In the genomic region with DNA sequence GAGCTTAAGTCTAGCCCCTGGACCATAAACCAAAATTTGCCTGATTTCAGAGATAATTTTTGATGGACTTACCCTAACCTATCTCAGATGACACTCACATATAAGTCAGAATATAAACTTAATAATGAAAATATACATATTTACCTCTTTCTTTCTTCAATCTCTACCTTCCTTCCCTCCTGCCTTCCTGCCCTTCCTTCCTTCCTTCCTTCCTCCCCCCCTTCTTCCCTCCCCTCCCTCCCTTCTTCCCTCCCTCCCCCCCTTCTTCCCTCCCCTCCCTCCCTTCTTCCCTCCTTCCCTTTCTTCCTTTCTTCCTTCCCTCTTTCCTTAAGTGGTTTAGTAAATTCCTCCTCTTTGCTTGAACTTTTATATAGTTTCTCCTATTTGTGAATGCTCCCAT, we compare ENCODE assay signal across 20 cellular contexts.
A peak's percentile ranks its signal among the peaks of the same experiment; 100 is the strongest.
DNase-seq lines count a peak whose midpoint lies in the region; ATAC-seq, FAIRE-seq and TF ChIP-seq lines count a peak whose summit lies in the region.
"Had no signal": no experiment of that assay in that cellular context is flagged by ENCODE, and none has a peak within 500 bp of the region (broad histone marks: within the 10 kb centered on the region; RNA-seq: fewer than 3 reads in every experiment).

No MANE protein-coding gene starts in this region.

- no peak overlapping the region for H3K9ac ChIP-seq in HepG2 (ENCODE audit: insufficient read depth, low read depth, low read length)
- H3K9ac ChIP-seq: BLaER1 treated with 17β-estradiol and CSF1 and Interleukin-3, amounts not matched to agents 10 nM and 100 nM had no signal

- H3K4me1 Mint-ChIP-seq in neural crest cell: peaks cover 72% of the 10 kb centered on the region
- H3K4me1 Mint-ChIP-seq in activated naive CD8-positive, alpha-beta T cell treated with anti-CD3 and anti-CD28 coated beads for 36 hours: no peaks in the 10 kb centered on the region
- H3K4me1 Mint-ChIP-seq: B cell had no signal

- H3K4me2 ChIP-seq in HepG2 (ENCODE audit: low read depth, low read length): no peak overlapping the region
- H3K4me2 ChIP-seq: A549 had no signal

- TF ChIP-seq EP300 in HepG2 (IDR thresholded peaks at IDR 0.05; ENCODE audit: low read depth in 2 of 2, low read length in 2 of 2): no peak
- TF ChIP-seq EP300 in HepG2 (CRISPR knock-in tag; IDR thresholded peaks at IDR 0.05; ENCODE audit: borderline replicate concordance): no peak

- no TSS peak for BruUV-seq in HepG2 (replicated peaks; lab: Mats Ljungman, UMichigan)

- peaks cover 2% of the 10 kb centered on the region for H3K9me3 Mint-ChIP-seq in neural crest cell
- H3K9me3 Mint-ChIP-seq in activated naive CD8-positive, alpha-beta T cell treated with anti-CD3 and anti-CD28 coated beads for 36 hours: no peaks in the 10 kb centered on the region
- H3K9me3 Mint-ChIP-seq: CD4-positive, alpha-beta T cell; CD8-positive, alpha-beta T cell had no signal

- no peak overlapping the region for H3K4me3 ChIP-seq in HepG2 (replicated peaks in 1 of 3; ENCODE audit: insufficient read depth in 1 of 3, low read depth in 2 of 3, low read length in 3 of 3)
- no peak overlapping the region for H3K4me3 ChIP-seq in right lobe of liver
- H3K4me3 ChIP-seq: A549; BLaER1 treated with 17β-estradiol and CSF1 and Interleukin-3, amounts not matched to agents 10 nM and 100 nM had no signal

- no peaks in the 10 kb centered on the region for H3K4me1 ChIP-seq in HepG2 (ENCODE audit: insufficient read depth, low read length)
- no peaks in the 10 kb centered on the region for H3K4me1 ChIP-seq in right lobe of liver
- H3K4me1 ChIP-seq: A549, Caco-2 had no signal

- no peak overlapping the region for H3K4me3 Mint-ChIP-seq in neural crest cell
- no peak overlapping the region for H3K4me3 Mint-ChIP-seq in activated naive CD8-positive, alpha-beta T cell treated with anti-CD3 and anti-CD28 coated beads for 36 hours
- H3K4me3 Mint-ChIP-seq: B cell; CD4-positive, alpha-beta T cell; CD8-positive, alpha-beta T cell had no signal

- no peak for FAIRE-seq in HepG2 (lab: Jason Lieb, UNC)
- FAIRE-seq: A549, D721Med, G401.6, GM12891 had no signal

- TF ChIP-seq RAD21 in HepG2 (CRISPR knock-in tag; IDR thresholded peaks at IDR 0.05): no peak

- peaks cover 6% of the 10 kb centered on the region for H3K36me3 Mint-ChIP-seq in neural crest cell (ENCODE audit: low read depth)
- H3K36me3 Mint-ChIP-seq in activated naive CD8-positive, alpha-beta T cell treated with anti-CD3 and anti-CD28 coated beads for 36 hours: no peaks in the 10 kb centered on the region
- H3K36me3 Mint-ChIP-seq: CD8-positive, alpha-beta T cell had no signal

- no peak overlapping the region for H2AFZ ChIP-seq in HepG2 (ENCODE audit: low read length)

- no peaks in the 10 kb centered on the region for H3K79me2 ChIP-seq in HepG2 (ENCODE audit: insufficient read depth, low read length)

- DNase-seq in HepG2 (ENCODE audit: low spot score) (no peak), right lobe of liver (no peak), neural crest cell (ENCODE audit: low read depth, low spot score) (no peak)
- DNase-seq in activated naive CD8-positive, alpha-beta T cell treated with anti-CD3 and anti-CD28 coated beads for 36 hours: no peak
- DNase-seq: AML-193; Caco-2; Calu3; CD4-positive, alpha-beta T cell; CD8-positive, alpha-beta T cell; DMS79 treated with DMSO at 0.1 percent for 48 hours; GF-D8 had no signal

- TF ChIP-seq CTCF in HepG2 (CRISPR knock-in tag; IDR thresholded peaks at IDR 0.05): no peak
- no peak for TF ChIP-seq CTCF in right lobe of liver (IDR thresholded peaks at IDR 0.05)
- TF ChIP-seq CTCF in neural crest cell (conservative IDR thresholded peaks at IDR 0.05): no peak

- intact Hi-C loops in HepG2 (cut with micrococcal nuclease; ENCODE audit: unreplicated experiment) (no loop called here), right lobe of liver (cut with DNase I) (no loop called here)

- POLR2A ChIA-PET in HepG2 (lab: Yijun Ruan, JAX): no interaction called here

- no peak for ATAC-seq in HepG2
- no peak for ATAC-seq in right lobe of liver
- ATAC-seq in GM18517 (IDR thresholded peaks at IDR 0.05; ENCODE audit: unreplicated experiment): no peak
- ATAC-seq: A549; CD8-positive, alpha-beta T cell had no signal

- TF ChIP-seq POLR2A in HepG2 (IDR thresholded peaks at IDR 0.05; ENCODE audit: insufficient read depth in 1 of 2, low read depth in 2 of 2, low read length in 2 of 2) (no peak), right lobe of liver (IDR thresholded peaks at IDR 0.05) (no peak)

- H3K27ac ChIP-seq in HepG2 (ENCODE audit: extremely low read length, insufficient read depth, low read length): no peak overlapping the region
- no peak overlapping the region for H3K27ac ChIP-seq in right lobe of liver
- H3K27ac ChIP-seq: 22Rv1; A549; BLaER1 treated with 17β-estradiol and CSF1 and Interleukin-3, amounts not matched to agents 10 nM and 100 nM; C4-2B had no signal

- CTCF ChIA-PET in HepG2 (lab: Yijun Ruan, JAX; ENCODE audit: low intra/inter-chr PET ratio, low total read pairs): no interaction called here

- no peaks in the 10 kb centered on the region for H3K27me3 Mint-ChIP-seq in neural crest cell (ENCODE audit: low read depth)
- H3K27me3 Mint-ChIP-seq in activated naive CD8-positive, alpha-beta T cell treated with anti-CD3 and anti-CD28 coated beads for 36 hours: peaks cover under 1% of the 10 kb centered on the region
- H3K27me3 Mint-ChIP-seq: B cell had no signal

- H3K27ac Mint-ChIP-seq in neural crest cell (ENCODE audit: unreplicated experiment): peak overlapping the region; percentile 28
- H3K27ac Mint-ChIP-seq in activated naive CD8-positive, alpha-beta T cell treated with anti-CD3 and anti-CD28 coated beads for 36 hours: no peak overlapping the region
- H3K27ac Mint-ChIP-seq: B cell; CD4-positive, alpha-beta T cell; CD8-positive, alpha-beta T cell had no signal

- H3K27me3 ChIP-seq in HepG2 (ENCODE audit: control insufficient read depth in 1 of 2, insufficient read depth in 2 of 2, low read length in 2 of 2) (no peaks in the 10 kb centered on the region), right lobe of liver (no peaks in the 10 kb centered on the region)
- H3K27me3 ChIP-seq: BLaER1 treated with 17β-estradiol and CSF1 and Interleukin-3, amounts not matched to agents 10 nM and 100 nM had no signal

- no peaks in the 10 kb centered on the region for H4K20me1 ChIP-seq in HepG2 (ENCODE audit: insufficient read depth, low read length)
- H4K20me1 ChIP-seq: BLaER1 treated with 17β-estradiol and CSF1 and Interleukin-3, amounts not matched to agents 10 nM and 100 nM had no signal

- no peaks in the 10 kb centered on the region; the same call in 1 of the 2 replicates for H3K9me3 ChIP-seq in HepG2 (ENCODE audit: low read length)
- no peaks in the 10 kb centered on the region for H3K9me3 ChIP-seq in right lobe of liver
- H3K9me3 ChIP-seq: A549, Caco-2 had no signal

- in situ Hi-C loops in HepG2 (cut with HindIII; ENCODE audit: extremely low pct_ligation_motif_present, low pct_unique_long_range_greater_than_20kb): no loop called here

- H3K36me3 ChIP-seq in HepG2 (replicated peaks in 1 of 2; ENCODE audit: control insufficient read depth in 1 of 2, insufficient read depth in 2 of 2, low read length in 2 of 2) (no peaks in the 10 kb centered on the region), right lobe of liver (no peaks in the 10 kb centered on the region)
- H3K36me3 ChIP-seq: BLaER1 treated with 17β-estradiol and CSF1 and Interleukin-3, amounts not matched to agents 10 nM and 100 nM had no signal

TF ChIP-seq in HepG2, 621 proteins besides CTCF, POLR2A, EP300 and RAD21:
- TF ChIP-seq HNF4G (IDR thresholded peaks at IDR 0.05; ENCODE audit: borderline replicate concordance, low read depth, low read length) (no peak), HNF4G (CRISPR knock-in tag; IDR thresholded peaks at IDR 0.05; ENCODE audit: borderline replicate concordance, low read depth) (no peak), ZFX (CRISPR knock-in tag; IDR thresholded peaks at IDR 0.05; ENCODE audit: low read depth) (no peak), ZNF616 (CRISPR knock-in tag; IDR thresholded peaks at IDR 0.05; ENCODE audit: low read depth) (no peak), HNRNPK (IDR thresholded peaks at IDR 0.05; ENCODE audit: low read depth, low read length, poor library complexity, severe bottlenecking) (peak; percentile 90), FOXM1 (CRISPR knock-in tag; IDR thresholded peaks at IDR 0.05) (no peak)
- TF ChIP-seq, protein P1, sequence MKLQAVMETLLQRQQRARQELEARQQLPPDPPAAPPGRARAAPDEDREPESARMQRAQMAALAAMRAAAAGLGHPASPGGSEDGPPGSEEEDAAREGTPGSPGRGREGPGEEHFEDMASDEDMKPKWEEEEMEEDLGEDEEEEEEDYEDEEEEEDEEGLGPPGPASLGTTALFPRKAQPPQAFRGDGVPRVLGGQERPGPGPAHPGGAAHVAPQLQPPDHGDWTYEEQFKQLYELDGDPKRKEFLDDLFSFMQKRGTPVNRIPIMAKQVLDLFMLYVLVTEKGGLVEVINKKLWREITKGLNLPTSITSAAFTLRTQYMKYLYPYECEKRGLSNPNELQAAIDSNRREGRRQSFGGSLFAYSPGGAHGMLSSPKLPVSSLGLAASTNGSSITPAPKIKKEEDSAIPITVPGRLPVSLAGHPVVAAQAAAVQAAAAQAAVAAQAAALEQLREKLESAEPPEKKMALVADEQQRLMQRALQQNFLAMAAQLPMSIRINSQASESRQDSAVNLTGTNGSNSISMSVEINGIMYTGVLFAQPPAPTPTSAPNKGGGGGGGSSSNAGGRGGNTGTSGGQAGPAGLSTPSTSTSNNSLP (IDR thresholded peaks at IDR 0.05; ENCODE audit: low read depth, low read length): no peak
